In genomic region chr5:170903075-170903474, GRCh38 we compare ENCODE assay signal across 22 cellular contexts. TPM values are rescaled to one million over a fixed set of nuclear protein-coding genes. Genes with fewer than 3 reads are reported as not detected.
DNase-seq lines count a peak whose midpoint lies in the region; ATAC-seq and TF ChIP-seq lines count a peak whose summit lies in the region.
"Had no signal": no experiment of that assay in that cellular context is flagged by ENCODE, and none has a peak within 500 bp of the region (broad histone marks: within the 10 kb centered on the region; RNA-seq: fewer than 3 reads in every experiment).

No MANE protein-coding gene starts in this region.

- H3K4me3 ChIP-seq in neuronal stem cell (ENCODE audit: low read length in 2 of 2), result no peak overlapping the region
- H3K4me3 ChIP-seq in trophoblast cell (ENCODE audit: low read depth, low read length), result no peak overlapping the region
- H3K4me3 ChIP-seq: BLaER1 treated with 17β-estradiol and CSF1 and Interleukin-3, amounts not matched to agents 10 nM and 100 nM; HAP-1; K562 had no signal

- H3K36me3 ChIP-seq in neuronal stem cell (replicated peaks in 1 of 2; ENCODE audit: control insufficient read depth in 2 of 2, insufficient read depth in 2 of 2, low read length in 2 of 2) (peaks cover 0 to 16% of the 10 kb centered on the region in 2 donors), trophoblast cell (ENCODE audit: control insufficient read depth in 1 of 2, insufficient read depth in 2 of 2, low read length in 2 of 2) (peaks cover 0 to 2% of the 10 kb centered on the region in 2 experiments)
- H3K36me3 ChIP-seq: BLaER1 treated with 17β-estradiol and CSF1 and Interleukin-3, amounts not matched to agents 10 nM and 100 nM; HAP-1 had no signal

- H4K8ac ChIP-seq in neuronal stem cell (ENCODE audit: low read depth, low read length) (no peak overlapping the region), trophoblast cell (ENCODE audit: low read depth, low read length) (no peak overlapping the region)

- no peak overlapping the region for H3K27ac Mint-ChIP-seq in WTC11
- H3K27ac Mint-ChIP-seq: CD4-positive, alpha-beta T cell had no signal

- H3K18ac ChIP-seq in neuronal stem cell (ENCODE audit: low read length) (peak overlapping the region; percentile 27), trophoblast cell (ENCODE audit: low read length) (no peak overlapping the region)

- WGBS in neuronal stem cell (ENCODE audit: extremely low coverage in 2 of 2, insufficient read length in 2 of 2, insufficient replicate concordance in 1 of 2), 2 donors, result no CpG with 5 or more reads among the region's 8 CpGs
- no CpG with 5 or more reads among the region's 8 CpGs for WGBS in trophoblast cell (ENCODE audit: extremely low coverage, insufficient coverage, insufficient read length)

- peak overlapping the region; percentile 18 for H3K4me2 ChIP-seq in neuronal stem cell (ENCODE audit: insufficient read depth, low read length, poor library complexity, severe bottlenecking)
- H3K4me2 ChIP-seq in trophoblast cell (ENCODE audit: low read length), result no peak overlapping the region
- H3K4me2 ChIP-seq: BLaER1 treated with 17β-estradiol and CSF1 and Interleukin-3, amounts not matched to agents 10 nM and 100 nM had no signal

- H3K27me3 Mint-ChIP-seq in WTC11 (ENCODE audit: low read depth), result no peaks in the 10 kb centered on the region; the same call in 1 of the 2 replicates
- H3K27me3 Mint-ChIP-seq: CD4-positive, alpha-beta T cell had no signal

- peaks cover 56% of the 10 kb centered on the region for H3K36me3 Mint-ChIP-seq in WTC11

- H3K9ac ChIP-seq in neuronal stem cell (ENCODE audit: low read depth, low read length, poor library complexity) (no peak overlapping the region), trophoblast cell (ENCODE audit: low read length) (no peak overlapping the region)
- H3K9ac ChIP-seq: BLaER1 treated with 17β-estradiol and CSF1 and Interleukin-3, amounts not matched to agents 10 nM and 100 nM had no signal

- no peaks in the 10 kb centered on the region for H3K79me2 ChIP-seq in trophoblast cell (ENCODE audit: control insufficient read depth, insufficient read depth, low read length, poor library complexity)

- no peak overlapping the region for H3K27ac ChIP-seq in neuronal stem cell (replicated peaks; ENCODE audit: low read length)
- H3K27ac ChIP-seq in trophoblast cell (ENCODE audit: low read depth, low read length), result no peak overlapping the region
- H3K27ac ChIP-seq: BLaER1 treated with 17β-estradiol and CSF1 and Interleukin-3, amounts not matched to agents 10 nM and 100 nM had no signal

- H4K91ac ChIP-seq in neuronal stem cell (ENCODE audit: low read depth, low read length, poor library complexity) (no peak overlapping the region), trophoblast cell (ENCODE audit: low read depth, low read length) (no peak overlapping the region)

- H3K9me3 Mint-ChIP-seq in WTC11, result peaks cover 36% of the 10 kb centered on the region

- no peak overlapping the region for H3K14ac ChIP-seq in neuronal stem cell (ENCODE audit: low read length)
- H3K14ac ChIP-seq in trophoblast cell (ENCODE audit: low read length), result no peak overlapping the region

- H3K27me3 ChIP-seq in neuronal stem cell (ENCODE audit: control insufficient read depth in 3 of 3, insufficient read depth in 3 of 3, low read depth in 1 of 3, low read length in 3 of 3) (no peaks in the 10 kb centered on the region), trophoblast cell (ENCODE audit: insufficient read depth, low read length) (no peaks in the 10 kb centered on the region)

- H3K4me3 Mint-ChIP-seq in WTC11, result no peak overlapping the region
- H3K4me3 Mint-ChIP-seq: CD4-positive, alpha-beta T cell had no signal

- H3K4me1 ChIP-seq in neuronal stem cell (ENCODE audit: control insufficient read depth in 2 of 2, insufficient read depth in 1 of 2, low read depth in 1 of 2, low read length in 2 of 2) (peaks cover 0 to 2% of the 10 kb centered on the region in 2 donors), trophoblast cell (ENCODE audit: control insufficient read depth in 1 of 2, insufficient read depth in 2 of 2, low read length in 2 of 2) (no peaks in the 10 kb centered on the region)
- H3K4me1 ChIP-seq: HAP-1 had no signal

- H2AK5ac ChIP-seq in neuronal stem cell (ENCODE audit: low read depth, low read length) (no peak overlapping the region), trophoblast cell (ENCODE audit: low read length) (no peak overlapping the region)

- H3K4me1 Mint-ChIP-seq in WTC11, result peaks cover 12% of the 10 kb centered on the region

- H2AFZ ChIP-seq in neuronal stem cell (ENCODE audit: low read length) (no peak overlapping the region), trophoblast cell (ENCODE audit: insufficient read depth, low read length, poor library complexity) (no peak overlapping the region)

- POLR2A ChIA-PET in WTC11 (lab: Charles Lee), result no interaction called here

- no peak overlapping the region for H4K12ac ChIP-seq in trophoblast cell (ENCODE audit: low read depth, low read length)

- no peak overlapping the region for H2BK15ac ChIP-seq in neuronal stem cell (ENCODE audit: low read length)

- DNase-seq in ELF-1 (ENCODE audit: low read depth, low spot score) (peak; percentile 80), WTC11 (ENCODE audit: low spot score) (peak; percentile 32), islet precursor cell (peak; percentile 53), neuronal stem cell (ENCODE audit: low spot score) (no peak), medulla oblongata (ENCODE audit: extremely low spot score) (no peak), NCI-H1436 treated with DMSO at 0.1 percent for 48 hours (lab: John Stamatoyannopoulos, UW) (no peak), trophoblast cell (no peak)
- DNase-seq: CD4-positive, alpha-beta T cell; DMS79; Kasumi-1; NCI-H1105 treated with DMSO at 0.1 percent for 48 hours; NCI-H1694; NCI-H2029 treated with DMSO at 0.1 percent for 48 hours; NCI-H446 treated with DMSO at 0.1 percent for 48 hours; NCI-H526; NCI-H82; NK-92 treated with Interleukin-12 subunit alpha and Interleukin-12 subunit beta, amount 100 ng/mL, for 24 hours; PC-3 had no signal

- CTCF ChIA-PET in WTC11 (lab: Charles Lee), result interaction anchor here (0.7 kb wide), 1 partner anchor 524 kb away, joined by 3 read pairs; no protein-coding TSS in a partner anchor

- no peak for ATAC-seq in WTC11
- ATAC-seq: K562, PC-3 had no signal

- H3K79me1 ChIP-seq in neuronal stem cell (ENCODE audit: low read depth, low read length), result no peaks in the 10 kb centered on the region
- no peaks in the 10 kb centered on the region for H3K79me1 ChIP-seq in trophoblast cell (ENCODE audit: low read length)

- H2BK120ac ChIP-seq in neuronal stem cell (ENCODE audit: low read depth, low read length) (no peak overlapping the region), trophoblast cell (ENCODE audit: insufficient read depth, low read length, poor library complexity) (no peak overlapping the region)

- no peak overlapping the region for H3K4ac ChIP-seq in neuronal stem cell (ENCODE audit: low read length)
- no peak overlapping the region for H3K4ac ChIP-seq in trophoblast cell (ENCODE audit: low read depth, low read length)

- H3K23ac ChIP-seq in neuronal stem cell (ENCODE audit: low read depth, low read length, poor library complexity) (no peak overlapping the region), trophoblast cell (ENCODE audit: low read length) (no peak overlapping the region)

- H2BK12ac ChIP-seq in neuronal stem cell (ENCODE audit: low read length) (no peak overlapping the region), trophoblast cell (ENCODE audit: low read length) (no peak overlapping the region)

- no peak for TF ChIP-seq CTCF in WTC11 (IDR thresholded peaks at IDR 0.05)

- H3K9me3 ChIP-seq in neuronal stem cell (replicated peaks in 1 of 2; ENCODE audit: control insufficient read depth in 2 of 2, insufficient read depth in 1 of 2, low read depth in 1 of 2, low read length in 2 of 2) (peaks cover 0 to 9% of the 10 kb centered on the region in 2 donors), trophoblast cell (ENCODE audit: insufficient read depth, low read depth, low read length) (peaks cover 3% of the 10 kb centered on the region)
- H3K9me3 ChIP-seq: HAP-1 had no signal

- H2BK5ac ChIP-seq in neuronal stem cell (ENCODE audit: low read length) (no peak overlapping the region), trophoblast cell (ENCODE audit: low read depth, low read length, poor library complexity) (no peak overlapping the region)

TF ChIP-seq in WTC11, 78 proteins besides CTCF, POLR2A, EP300 and RAD21 (continues in another document):
- TF ChIP-seq FOXP4 (CRISPR knock-in tag; IDR thresholded peaks at IDR 0.05), result no peak
- no peak for TF ChIP-seq ZNF671 (CRISPR knock-in tag; IDR thresholded peaks at IDR 0.05)
- no peak for TF ChIP-seq EMX1 (CRISPR knock-in tag; IDR thresholded peaks at IDR 0.05)
- TF ChIP-seq ZNF317 (CRISPR knock-in tag; IDR thresholded peaks at IDR 0.05; ENCODE audit: borderline replicate concordance, low read depth), result no peak
- TF ChIP-seq, protein P1, sequence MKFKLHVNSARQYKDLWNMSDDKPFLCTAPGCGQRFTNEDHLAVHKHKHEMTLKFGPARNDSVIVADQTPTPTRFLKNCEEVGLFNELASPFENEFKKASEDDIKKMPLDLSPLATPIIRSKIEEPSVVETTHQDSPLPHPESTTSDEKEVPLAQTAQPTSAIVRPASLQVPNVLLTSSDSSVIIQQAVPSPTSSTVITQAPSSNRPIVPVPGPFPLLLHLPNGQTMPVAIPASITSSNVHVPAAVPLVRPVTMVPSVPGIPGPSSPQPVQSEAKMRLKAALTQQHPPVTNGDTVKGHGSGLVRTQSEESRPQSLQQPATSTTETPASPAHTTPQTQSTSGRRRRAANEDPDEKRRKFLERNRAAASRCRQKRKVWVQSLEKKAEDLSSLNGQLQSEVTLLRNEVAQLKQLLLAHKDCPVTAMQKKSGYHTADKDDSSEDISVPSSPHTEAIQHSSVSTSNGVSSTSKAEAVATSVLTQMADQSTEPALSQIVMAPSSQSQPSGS (CRISPR knock-in tag; IDR thresholded peaks at IDR 0.05; ENCODE audit: borderline replicate concordance, low read depth), result no peak
- TF ChIP-seq RELA (CRISPR knock-in tag; IDR thresholded peaks at IDR 0.05; ENCODE audit: borderline replicate concordance), result no peak

RNA-seq across cellular contexts. Expression of gene RANBP17, which starts 41.3 kb away (rescaled TPM):
- 23.1 to 27.4 TPM (median 23.1 TPM) in 3 replicates for total RNA-seq in WTC11 (2021)
- 5.4 TPM for polyA plus RNA-seq in neuronal stem cell (2013, experiment 1 of 2)
- polyA plus RNA-seq in neuronal stem cell (2013, experiment 2 of 2), result 6.4 TPM
- polyA plus RNA-seq in trophoblast cell (2013), result 6.4 and 7.7 TPM in 2 replicates
- total RNA-seq: CD4-positive, alpha-beta T cell; K562; M059J had no signal
- polyA plus RNA-seq: K562 had no signal

Comparison
In these comparisons a context has a peak if more than half of its experiments do, and no peak if none do; other contexts are left out.
1. DNase-seq: peak in ELF-1 (single experiment), WTC11 (single experiment) and islet precursor cell (single experiment); none in neuronal stem cell (single experiment), medulla oblongata (single experiment), NCI-H1436 treated with DMSO at 0.1 percent for 48 hours (single experiment) and trophoblast cell (0 of 2).